8 cellular contexts compared by ENCODE assay signal in the genomic region with DNA sequence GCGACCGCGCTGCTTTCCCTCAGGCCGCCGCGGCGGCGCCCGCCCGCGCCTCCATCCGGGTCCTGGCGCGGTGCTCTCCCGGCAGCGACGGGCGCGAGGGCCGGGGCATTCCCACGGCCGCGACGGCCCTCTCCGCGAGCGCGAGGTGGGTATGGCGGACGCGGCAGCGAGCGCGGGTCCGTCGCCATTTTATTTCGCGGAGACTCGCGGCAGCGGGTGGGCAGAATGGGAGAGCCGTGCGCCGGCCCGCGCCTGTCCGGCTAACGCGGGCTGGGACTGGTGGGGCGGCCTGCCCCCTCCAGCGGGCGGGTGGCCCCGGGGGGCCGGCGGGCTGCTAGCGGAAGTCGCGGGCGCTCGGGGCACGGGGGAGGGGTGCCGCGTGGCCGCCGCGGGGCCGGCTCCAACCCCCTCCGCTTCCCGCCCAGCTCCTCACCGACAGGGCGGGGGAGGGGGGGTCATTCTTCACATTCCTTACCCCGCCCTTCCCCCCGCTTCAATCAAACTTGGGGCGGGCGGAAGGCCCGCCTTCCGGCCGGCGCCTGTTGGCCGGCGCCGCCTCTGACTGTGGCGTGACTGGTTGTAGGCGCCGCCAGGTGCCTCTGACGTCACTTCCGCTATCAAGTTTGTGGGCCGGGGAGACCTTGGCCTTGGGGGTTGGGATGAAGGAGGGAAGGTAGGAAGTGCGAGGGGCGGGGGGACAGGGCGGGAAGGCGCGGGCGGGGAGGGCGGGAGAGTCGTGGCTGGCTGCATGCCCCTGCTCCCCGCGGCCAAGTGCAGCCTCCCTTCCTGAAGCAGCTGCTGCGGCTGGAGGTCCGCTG.
DNase-seq lines count a peak whose midpoint lies in the region; ATAC-seq and TF ChIP-seq lines count a peak whose summit lies in the region.

No MANE protein-coding gene starts in this region.

- H3K79me2 ChIP-seq in GM23338 (replicated peaks; ENCODE audit: insufficient read depth): peaks cover 46% of the 10 kb centered on the region

- POLR2A ChIA-PET in naive thymus-derived CD8-positive, alpha-beta T cell (lab: Charles Lee): interaction anchor here (0.9 to 3.0 kb wide), 7 partner anchors 9 to 713 kb away, joined by 3 to 11 read pairs (median 4); partner anchors contain the start of gene FAM120AOS

- H2AFZ ChIP-seq in GM23338: no peak overlapping the region

- H3K4me3 Mint-ChIP-seq in GM23338: peak overlapping the region; percentile 96
- peak overlapping the region; percentile 99 for H3K4me3 Mint-ChIP-seq in activated T-helper 17 cell treated with anti-CD3 and anti-CD28 coated beads, Interleukin-2, amount 50 U/mL, for 72 hours
- H3K4me3 Mint-ChIP-seq in naive thymus-derived CD8-positive, alpha-beta T cell: peak overlapping the region; percentile 61 to 98 (median 88)
- peak overlapping the region; percentile 92 for H3K4me3 Mint-ChIP-seq in stimulated activated naive B cell treated with anti-CD40 and anti-IgM and Interleukin-4, amounts not matched to agents 10 μg/mL and 1 μg/mL and 100 μg/mL, for 72 hours

- peak overlapping the region; percentile 98 for H3K27ac ChIP-seq in GM23338 (ENCODE audit: low read depth)

- H3K27ac Mint-ChIP-seq in GM23338: peak overlapping the region; percentile 96
- H3K27ac Mint-ChIP-seq in activated T-helper 17 cell treated with anti-CD3 and anti-CD28 coated beads, Interleukin-2, amount 50 U/mL, for 72 hours: peak overlapping the region; percentile 89
- peak overlapping the region; percentile 53 to 96 (median 91) for H3K27ac Mint-ChIP-seq in naive thymus-derived CD8-positive, alpha-beta T cell
- H3K27ac Mint-ChIP-seq in stimulated activated naive B cell treated with anti-CD40 and anti-IgM and Interleukin-4, amounts not matched to agents 10 μg/mL and 1 μg/mL and 100 μg/mL, for 72 hours: peak overlapping the region; percentile 96

- ATAC-seq in GM23338: peak; percentile 68
- peak; percentile 67 for ATAC-seq in activated T-helper 17 cell treated with anti-CD3 and anti-CD28 coated beads, Interleukin-2, amount 50 U/mL, for 72 hours (replicated peaks)
- ATAC-seq in naive thymus-derived CD8-positive, alpha-beta T cell: peak; percentile 57 to 60
- ATAC-seq in stimulated activated naive B cell treated with anti-CD40 and anti-IgM and Interleukin-4, amounts not matched to agents 10 μg/mL and 1 μg/mL and 100 μg/mL, for 72 hours (replicated peaks): peak; percentile 66 to 72

- peaks cover 22% of the 10 kb centered on the region for H3K4me1 ChIP-seq in GM23338 (ENCODE audit: insufficient read depth)

- H3K9me2 ChIP-seq in GM23338 (ENCODE audit: insufficient read depth): no peaks in the 10 kb centered on the region

- H3K4me1 Mint-ChIP-seq in GM23338: peaks cover 26% of the 10 kb centered on the region
- peaks cover 23% of the 10 kb centered on the region for H3K4me1 Mint-ChIP-seq in activated T-helper 17 cell treated with anti-CD3 and anti-CD28 coated beads, Interleukin-2, amount 50 U/mL, for 72 hours
- H3K4me1 Mint-ChIP-seq in naive thymus-derived CD8-positive, alpha-beta T cell: peaks cover 27 to 57% (median 56%) of the 10 kb centered on the region in 4 donors
- peaks cover 17 to 51% of the 10 kb centered on the region in 2 donors for H3K4me1 Mint-ChIP-seq in stimulated activated naive B cell treated with anti-CD40 and anti-IgM and Interleukin-4, amounts not matched to agents 10 μg/mL and 1 μg/mL and 100 μg/mL, for 72 hours

- peaks cover 4% of the 10 kb centered on the region for H3K9me3 Mint-ChIP-seq in GM23338
- H3K9me3 Mint-ChIP-seq in activated T-helper 17 cell treated with anti-CD3 and anti-CD28 coated beads, Interleukin-2, amount 50 U/mL, for 72 hours: no peaks in the 10 kb centered on the region
- H3K9me3 Mint-ChIP-seq in naive thymus-derived CD8-positive, alpha-beta T cell: no peaks in the 10 kb centered on the region
- H3K9me3 Mint-ChIP-seq in stimulated activated naive B cell treated with anti-CD40 and anti-IgM and Interleukin-4, amounts not matched to agents 10 μg/mL and 1 μg/mL and 100 μg/mL, for 72 hours: no peaks in the 10 kb centered on the region

- TF ChIP-seq CTCF in GM23338 (conservative IDR thresholded peaks at IDR 0.05; ENCODE audit: low read depth in 2 of 2) (no peak), fibroblast of mammary gland (conservative IDR thresholded peaks at IDR 0.05; ENCODE audit: control insufficient read depth, insufficient read depth, low read depth, low read length) (no peak)

- no peaks in the 10 kb centered on the region for H3K27me3 Mint-ChIP-seq in GM23338 (ENCODE audit: insufficient read depth, low read depth, poor library complexity)
- no peaks in the 10 kb centered on the region for H3K27me3 Mint-ChIP-seq in activated T-helper 17 cell treated with anti-CD3 and anti-CD28 coated beads, Interleukin-2, amount 50 U/mL, for 72 hours
- no peaks in the 10 kb centered on the region for H3K27me3 Mint-ChIP-seq in naive thymus-derived CD8-positive, alpha-beta T cell
- H3K27me3 Mint-ChIP-seq in stimulated activated naive B cell treated with anti-CD40 and anti-IgM and Interleukin-4, amounts not matched to agents 10 μg/mL and 1 μg/mL and 100 μg/mL, for 72 hours: no peaks in the 10 kb centered on the region

- H4K20me1 ChIP-seq in GM23338 (replicated peaks; ENCODE audit: insufficient read depth): peaks cover 38% of the 10 kb centered on the region

- H3K36me3 Mint-ChIP-seq in GM23338 (ENCODE audit: low read depth): peaks cover 18% of the 10 kb centered on the region
- H3K36me3 Mint-ChIP-seq in activated T-helper 17 cell treated with anti-CD3 and anti-CD28 coated beads, Interleukin-2, amount 50 U/mL, for 72 hours (ENCODE audit: low read depth): peaks cover 49% of the 10 kb centered on the region
- H3K36me3 Mint-ChIP-seq in naive thymus-derived CD8-positive, alpha-beta T cell: peaks cover 0 to 5% (median 0%) of the 10 kb centered on the region in 3 donors
- H3K36me3 Mint-ChIP-seq in stimulated activated naive B cell treated with anti-CD40 and anti-IgM and Interleukin-4, amounts not matched to agents 10 μg/mL and 1 μg/mL and 100 μg/mL, for 72 hours: peaks cover 4% of the 10 kb centered on the region in 2 donors

- H3K36me3 ChIP-seq in GM23338 (ENCODE audit: insufficient read depth): no peaks in the 10 kb centered on the region

- peak overlapping the region; percentile 69 for H3K4me3 ChIP-seq in GM23338
- H3K4me3 ChIP-seq in fibroblast of mammary gland (ENCODE audit: control insufficient read depth, low read depth, low read length): peak overlapping the region; percentile 64

- H3F3A ChIP-seq in GM23338 (replicated peaks; ENCODE audit: low read depth): no peaks in the 10 kb centered on the region; the same call in 1 of the 2 replicates

- peak overlapping the region; percentile 89 for H3K4me2 ChIP-seq in GM23338

- peak; percentile 99 for DNase-seq in EH (ENCODE audit: low read depth)
- DNase-seq in GM23338 (ENCODE audit: low spot score): peak; percentile 100
- DNase-seq in Kasumi-1 (lab: John Stamatoyannopoulos, UW): peak; percentile 96
- DNase-seq in RKO (ENCODE audit: low spot score): peak; percentile 100
- peak; percentile 99 for DNase-seq in fibroblast of mammary gland (ENCODE audit: low read depth)
- peak; percentile 87 to 97 (median 93) for DNase-seq in naive thymus-derived CD8-positive, alpha-beta T cell
- peak; percentile 93 for DNase-seq in stimulated activated naive B cell treated with anti-CD40 and anti-IgM and Interleukin-4, amounts not matched to agents 10 μg/mL and 1 μg/mL and 100 μg/mL, for 72 hours

- no peaks in the 10 kb centered on the region for H3K27me3 ChIP-seq in GM23338 (ENCODE audit: insufficient read depth)

TF ChIP-seq in GM23338, 12 proteins besides CTCF, POLR2A, EP300 and RAD21:
- TF ChIP-seq CREB1 (CRISPR knock-in tag; IDR thresholded peaks at IDR 0.05; ENCODE audit: low read depth) (peak; percentile 98), STAT1 (IDR thresholded peaks at IDR 0.05; ENCODE audit: unreplicated experiment) (no peak), POLR2AphosphoS5 (IDR thresholded peaks at IDR 0.05; ENCODE audit: low read depth) (peak; percentile 51)

Comparison
In these comparisons a context has a peak if more than half of its experiments do, and no peak if none do; other contexts are left out.
1. Peak in every context shown above with its lines: DNase-seq, ATAC-seq, H3K4me3 ChIP-seq and H3K27ac ChIP-seq.